ENCODE assay signal across 12 cellular contexts in the genomic region with DNA sequence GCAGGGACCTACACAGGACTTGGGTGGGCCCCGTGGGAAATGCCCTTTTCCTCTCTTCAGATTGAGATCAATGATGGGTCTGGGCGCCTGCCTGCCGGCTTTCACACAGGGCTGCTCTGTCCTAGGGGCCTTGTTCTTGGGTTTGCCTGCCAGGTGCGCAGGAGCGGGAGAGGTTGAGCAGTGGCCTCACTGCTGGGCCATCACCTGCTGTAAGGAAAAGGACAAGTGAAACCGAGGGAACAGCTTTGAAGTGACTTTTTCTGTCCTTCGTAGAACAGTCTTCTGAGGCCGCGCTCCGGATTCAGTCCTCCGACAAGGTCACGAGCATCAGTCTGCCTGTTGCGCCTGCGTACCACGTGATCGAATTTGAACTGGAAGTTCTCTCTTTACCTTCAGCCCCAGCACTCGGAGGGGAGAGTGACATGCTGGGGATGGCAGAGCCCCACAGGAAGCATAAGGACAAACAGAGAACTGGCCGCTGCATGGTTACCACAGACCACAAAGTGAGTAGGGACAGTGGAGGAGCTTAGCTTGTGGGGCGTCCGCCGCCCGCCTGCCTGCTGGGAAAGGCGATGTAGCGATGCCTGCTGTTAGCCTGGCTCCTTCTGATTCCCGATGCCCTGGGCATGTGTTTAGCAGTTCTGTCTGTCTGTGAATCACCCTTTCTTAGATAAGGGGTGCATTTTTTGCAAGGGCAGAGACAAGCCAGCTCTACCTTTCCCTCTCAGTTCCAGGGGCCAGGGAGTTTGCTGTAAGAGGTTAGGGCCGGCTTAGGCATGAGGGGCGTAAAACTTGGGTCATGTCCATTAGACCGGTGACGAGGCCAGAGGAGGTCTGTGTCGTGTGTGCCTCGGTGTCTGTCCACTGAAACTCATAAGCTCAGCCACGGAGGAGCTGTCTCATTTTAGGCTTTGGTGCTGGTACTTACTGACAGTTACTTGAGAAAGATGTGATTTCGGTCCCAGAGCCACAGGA. TPM values are rescaled to one million over a fixed set of nuclear protein-coding genes. Genes with fewer than 3 reads are reported as not detected.
DNase-seq lines count a peak whose midpoint lies in the region; ATAC-seq lines count a peak whose summit lies in the region.
"Had no signal": no experiment of that assay in that cellular context is flagged by ENCODE, and none has a peak within 500 bp of the region (broad histone marks: within the 10 kb centered on the region; RNA-seq: fewer than 3 reads in every experiment).

No MANE protein-coding gene starts in this region.

- H3K36me3 ChIP-seq in SJCRH30 = peaks cover 28% of the 10 kb centered on the region; the same call in 1 of the 2 replicates

- H3K4me1 Mint-ChIP-seq in activated CD4-positive, alpha-beta T cell treated with anti-CD3 and anti-CD28 coated beads, Interleukin-2, amount 10 ng/mL, durations not matched to agents 24 days and 14 days = peaks cover 70% of the 10 kb centered on the region
- peaks cover 81% of the 10 kb centered on the region for H3K4me1 Mint-ChIP-seq in activated CD8-positive, alpha-beta T cell treated with anti-CD3 and anti-CD28 coated beads, Interleukin-2, amount 10 ng/mL, durations not matched to agents 7 days and 5 days (ENCODE audit: low read depth)
- peaks cover 87 to 92% of the 10 kb centered on the region in 2 donors for H3K4me1 Mint-ChIP-seq in immature natural killer cell
- H3K4me1 Mint-ChIP-seq in stimulated activated naive CD8-positive, alpha-beta T cell treated with anti-CD3 and anti-CD28 coated beads, Interleukin-15, amount 100 ng/mL, for 72 hours = peaks cover 84% of the 10 kb centered on the region

- peak overlapping the region; percentile 80 for H3K27ac Mint-ChIP-seq in activated CD4-positive, alpha-beta T cell treated with anti-CD3 and anti-CD28 coated beads, Interleukin-2, amount 10 ng/mL, durations not matched to agents 24 days and 14 days
- peak overlapping the region; percentile 95 for H3K27ac Mint-ChIP-seq in activated CD8-positive, alpha-beta T cell treated with anti-CD3 and anti-CD28 coated beads, Interleukin-2, amount 10 ng/mL, durations not matched to agents 7 days and 5 days
- peak overlapping the region; percentile 99 to 100 (median 99) for H3K27ac Mint-ChIP-seq in immature natural killer cell
- H3K27ac Mint-ChIP-seq in stimulated activated naive CD8-positive, alpha-beta T cell treated with anti-CD3 and anti-CD28 coated beads, Interleukin-15, amount 100 ng/mL, for 72 hours = peak overlapping the region; percentile 94 to 95

- no peaks in the 10 kb centered on the region for H3K9me3 Mint-ChIP-seq in activated CD4-positive, alpha-beta T cell treated with anti-CD3 and anti-CD28 coated beads, Interleukin-2, amount 10 ng/mL, durations not matched to agents 24 days and 14 days
- H3K9me3 Mint-ChIP-seq in activated CD8-positive, alpha-beta T cell treated with anti-CD3 and anti-CD28 coated beads, Interleukin-2, amount 10 ng/mL, durations not matched to agents 7 days and 5 days (ENCODE audit: insufficient read depth) = no peaks in the 10 kb centered on the region
- no peaks in the 10 kb centered on the region for H3K9me3 Mint-ChIP-seq in immature natural killer cell
- H3K9me3 Mint-ChIP-seq in stimulated activated naive CD8-positive, alpha-beta T cell treated with anti-CD3 and anti-CD28 coated beads, Interleukin-15, amount 100 ng/mL, for 72 hours = no peaks in the 10 kb centered on the region

- no peak overlapping the region for H3K27ac ChIP-seq in SJCRH30

- H3K4me3 ChIP-seq in SJCRH30 = no peak overlapping the region
- H3K4me3 ChIP-seq: smooth muscle cell had no signal

- CTCF ChIA-PET in activated CD8-positive, alpha-beta T cell treated with anti-CD3 and anti-CD28 coated beads, Interleukin-2, amount 10 ng/mL, durations not matched to agents 7 days and 5 days (lab: Charles Lee) = interaction anchor here (1.1 kb wide), 1 partner anchor 69 kb away, joined by 3 read pairs; no protein-coding TSS in a partner anchor

- no peak for ATAC-seq in activated CD8-positive, alpha-beta T cell treated with anti-CD3 and anti-CD28 coated beads, Interleukin-2, amount 10 ng/mL, durations not matched to agents 7 days and 5 days
- no peak for ATAC-seq in stimulated activated naive CD8-positive, alpha-beta T cell treated with anti-CD3 and anti-CD28 coated beads, Interleukin-15, amount 100 ng/mL, for 72 hours

- H3K27me3 Mint-ChIP-seq in activated CD4-positive, alpha-beta T cell treated with anti-CD3 and anti-CD28 coated beads, Interleukin-2, amount 10 ng/mL, durations not matched to agents 24 days and 14 days = no peaks in the 10 kb centered on the region
- no peaks in the 10 kb centered on the region for H3K27me3 Mint-ChIP-seq in activated CD8-positive, alpha-beta T cell treated with anti-CD3 and anti-CD28 coated beads, Interleukin-2, amount 10 ng/mL, durations not matched to agents 7 days and 5 days (ENCODE audit: low read depth)
- H3K27me3 Mint-ChIP-seq in immature natural killer cell (ENCODE audit: low read depth in 3 of 3) = peaks cover 48 to 58% (median 51%) of the 10 kb centered on the region in 3 donors
- H3K27me3 Mint-ChIP-seq in stimulated activated naive CD8-positive, alpha-beta T cell treated with anti-CD3 and anti-CD28 coated beads, Interleukin-15, amount 100 ng/mL, for 72 hours = no peaks in the 10 kb centered on the region

- POLR2A ChIA-PET in activated CD8-positive, alpha-beta T cell treated with anti-CD3 and anti-CD28 coated beads, Interleukin-2, amount 10 ng/mL, durations not matched to agents 7 days and 5 days (lab: Charles Lee) = interaction anchor here (0.5 to 0.8 kb wide), 3 partner anchors 30 to 713 kb away, joined by 3 read pairs; no protein-coding TSS in a partner anchor

- peaks cover 80% of the 10 kb centered on the region for H3K36me3 Mint-ChIP-seq in activated CD4-positive, alpha-beta T cell treated with anti-CD3 and anti-CD28 coated beads, Interleukin-2, amount 10 ng/mL, durations not matched to agents 24 days and 14 days (ENCODE audit: low read depth)
- H3K36me3 Mint-ChIP-seq in activated CD8-positive, alpha-beta T cell treated with anti-CD3 and anti-CD28 coated beads, Interleukin-2, amount 10 ng/mL, durations not matched to agents 7 days and 5 days (ENCODE audit: low read depth) = peaks cover 86% of the 10 kb centered on the region
- peaks cover 43 to 71% (median 49%) of the 10 kb centered on the region in 3 donors for H3K36me3 Mint-ChIP-seq in immature natural killer cell

- H3K27me3 ChIP-seq in SJCRH30 = no peaks in the 10 kb centered on the region

- intact Hi-C loops in activated CD4-positive, alpha-beta T cell treated with anti-CD3 and anti-CD28 coated beads, Interleukin-2, amount 10 ng/mL, durations not matched to agents 24 days and 14 days (cut with micrococcal nuclease) = no loop called here

- H3K4me1 ChIP-seq in SJCRH30 = peaks cover 2% of the 10 kb centered on the region; the same call in 1 of the 2 replicates

- peak; percentile 60 for DNase-seq in activated CD4-positive, alpha-beta T cell treated with anti-CD3 and anti-CD28 coated beads, Interleukin-2, amount 10 ng/mL, durations not matched to agents 24 days and 14 days
- no peak for DNase-seq in activated CD4-positive, alpha-beta T cell treated with anti-CD3 and anti-CD28 coated beads for 4 hours
- peak; percentile 40 for DNase-seq in activated CD8-positive, alpha-beta T cell treated with anti-CD3 and anti-CD28 coated beads, Interleukin-2, amount 10 ng/mL, durations not matched to agents 7 days and 5 days
- peak; percentile 74 to 78 (median 78) for DNase-seq in immature natural killer cell
- no peak for DNase-seq in stimulated activated naive CD8-positive, alpha-beta T cell treated with anti-CD3 and anti-CD28 coated beads, Interleukin-15, amount 100 ng/mL, for 72 hours
- DNase-seq in SJCRH30 = no peak
- no peak for DNase-seq in stimulated activated CD4-positive, alpha-beta T cell treated with anti-CD3 and anti-CD28 coated beads, Interleukin-2, amount 100 ng/mL, for 24 hours
- no peak for DNase-seq in NCI-H446 treated with DMSO at 0.1 percent for 48 hours (lab: John Stamatoyannopoulos, UW)
- DNase-seq: central memory CD4-positive, alpha-beta T cell; H7; NCI-H69 had no signal

- H3K9me3 ChIP-seq in SJCRH30 (replicated peaks) = no peaks in the 10 kb centered on the region

- peak overlapping the region; percentile 51 for H3K4me3 Mint-ChIP-seq in activated CD4-positive, alpha-beta T cell treated with anti-CD3 and anti-CD28 coated beads, Interleukin-2, amount 10 ng/mL, durations not matched to agents 24 days and 14 days
- peak overlapping the region; percentile 65 for H3K4me3 Mint-ChIP-seq in activated CD8-positive, alpha-beta T cell treated with anti-CD3 and anti-CD28 coated beads, Interleukin-2, amount 10 ng/mL, durations not matched to agents 7 days and 5 days
- peak overlapping the region; percentile 84 to 96 (median 92) for H3K4me3 Mint-ChIP-seq in immature natural killer cell
- peak overlapping the region; percentile 77 to 87 for H3K4me3 Mint-ChIP-seq in stimulated activated naive CD8-positive, alpha-beta T cell treated with anti-CD3 and anti-CD28 coated beads, Interleukin-15, amount 100 ng/mL, for 72 hours

RNA-seq across cellular contexts. Expression of gene PWP2, which starts 19.5 kb away (rescaled TPM):
- total RNA-seq in activated CD4-positive, alpha-beta T cell treated with anti-CD3 and anti-CD28 coated beads, Interleukin-2, amount 10 ng/mL, durations not matched to agents 24 days and 14 days = 10.0 and 16.5 TPM in 2 replicates
- total RNA-seq in activated CD8-positive, alpha-beta T cell treated with anti-CD3 and anti-CD28 coated beads, Interleukin-2, amount 10 ng/mL, durations not matched to agents 7 days and 5 days = 1 to 10 TPM; 2.9 to 8.0 TPM
- polyA plus RNA-seq in immature natural killer cell = 10 to 100 TPM in 1 of 3 donors, 1 to 10 TPM in 1, under 1 TPM in 1; 0.63 to 23.8 (median 7.4) TPM
- total RNA-seq in SJCRH30 (2014; rRNA removed; shearing (Covaris generic)) = 1.1 and 1.4 TPM in 2 replicates

RNA-seq across cellular contexts. Expression of gene GATD3, which starts 45.8 kb away (rescaled TPM):
- total RNA-seq in activated CD4-positive, alpha-beta T cell treated with anti-CD3 and anti-CD28 coated beads, Interleukin-2, amount 10 ng/mL, durations not matched to agents 24 days and 14 days = 13.1 and 15.0 TPM in 2 replicates
- total RNA-seq in activated CD8-positive, alpha-beta T cell treated with anti-CD3 and anti-CD28 coated beads, Interleukin-2, amount 10 ng/mL, durations not matched to agents 7 days and 5 days = 10 to 100 TPM in 1 of 2 experiments, 1 to 10 TPM in 1; 8.2 to 10.6 TPM
- 10 to 100 TPM; 20.9 to 51.9 (median 51.8) TPM for polyA plus RNA-seq in immature natural killer cell
- 5.1 and 6.5 TPM in 2 replicates for total RNA-seq in SJCRH30 (2014; rRNA removed; shearing (Covaris generic))

Comparison
In these comparisons a context has a peak if more than half of its experiments do, and no peak if none do; other contexts are left out.
1. DNase-seq: peak in activated CD4-positive, alpha-beta T cell treated with anti-CD3 and anti-CD28 coated beads, Interleukin-2, amount 10 ng/mL, durations not matched to agents 24 days and 14 days (single experiment), activated CD8-positive, alpha-beta T cell treated with anti-CD3 and anti-CD28 coated beads, Interleukin-2, amount 10 ng/mL, durations not matched to agents 7 days and 5 days (single experiment) and immature natural killer cell (3 of 3); none in activated CD4-positive, alpha-beta T cell treated with anti-CD3 and anti-CD28 coated beads for 4 hours (0 of 2), stimulated activated naive CD8-positive, alpha-beta T cell treated with anti-CD3 and anti-CD28 coated beads, Interleukin-15, amount 100 ng/mL, for 72 hours (0 of 2), SJCRH30 (0 of 2), stimulated activated CD4-positive, alpha-beta T cell treated with anti-CD3 and anti-CD28 coated beads, Interleukin-2, amount 100 ng/mL, for 24 hours (0 of 2) and NCI-H446 treated with DMSO at 0.1 percent for 48 hours (single experiment).
2. Peak in every context shown above with its lines, with median percentiles within 50 percentile points of each other: H3K27ac Mint-ChIP-seq and H3K4me3 Mint-ChIP-seq.